ENCODE assay signal across 10 cellular contexts in the genomic region with DNA sequence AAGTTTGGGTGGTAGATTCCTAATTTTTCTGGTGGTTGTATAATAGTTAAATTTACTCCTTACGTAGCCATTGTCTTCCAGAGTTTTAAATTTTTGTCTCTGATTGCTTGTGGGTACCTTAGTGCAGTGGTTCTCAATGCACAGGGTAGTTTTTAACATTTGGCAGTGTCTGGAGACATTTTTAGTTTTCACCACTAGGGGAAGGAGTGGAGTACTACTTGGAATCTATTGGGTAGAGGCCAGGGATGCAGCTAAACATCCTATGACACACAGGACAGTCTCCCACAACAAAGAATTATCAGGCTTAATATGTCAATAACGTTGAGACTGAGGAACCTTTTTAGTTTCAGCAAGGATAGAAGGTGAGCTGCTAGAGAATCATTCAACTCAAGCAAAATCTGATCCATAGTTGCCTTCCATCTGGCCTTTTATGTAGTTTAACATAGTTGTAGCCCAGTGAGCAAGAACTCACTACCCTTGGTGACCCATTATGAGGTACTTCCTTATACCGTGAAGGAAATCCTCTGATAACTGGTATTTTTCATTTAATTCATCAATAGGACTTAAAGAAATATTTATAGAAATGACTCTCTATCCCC. TPM values are rescaled to one million over a fixed set of nuclear protein-coding genes. Genes with fewer than 3 reads are reported as not detected.
DNase-seq lines count a peak whose midpoint lies in the region; TF ChIP-seq lines count a peak whose summit lies in the region.
"Had no signal": no experiment of that assay in that cellular context is flagged by ENCODE, and none has a peak within 500 bp of the region (broad histone marks: within the 10 kb centered on the region; RNA-seq: fewer than 3 reads in every experiment).

No MANE protein-coding gene starts in this region.

- 69 to 71% methylated on average over 3 of the region's 3 CpGs for WGBS in GM23248 (ENCODE audit: low coverage in 1 of 2, low lambda C conversion rate in 2 of 2, missing lambda C conversion rate in 2 of 2), 2 experiments

- peaks cover 15% of the 10 kb centered on the region for H3K36me3 Mint-ChIP-seq in neural crest cell (ENCODE audit: low read depth)
- H3K36me3 Mint-ChIP-seq: activated naive CD8-positive, alpha-beta T cell treated with anti-CD3 and anti-CD28 coated beads, Interleukin-2, amount 10 ng/mL, durations not matched to agents 7 days and 5 days had no signal

- no peaks in the 10 kb centered on the region for H3K27me3 Mint-ChIP-seq in neural crest cell (ENCODE audit: low read depth)
- H3K27me3 Mint-ChIP-seq: activated naive CD8-positive, alpha-beta T cell treated with anti-CD3 and anti-CD28 coated beads, Interleukin-2, amount 10 ng/mL, durations not matched to agents 7 days and 5 days had no signal

- in situ Hi-C loops in GM23248 (cut with MboI): no loop called here

- H3K27ac Mint-ChIP-seq in neural crest cell (ENCODE audit: unreplicated experiment): no peak overlapping the region
- H3K27ac Mint-ChIP-seq: activated naive CD8-positive, alpha-beta T cell treated with anti-CD3 and anti-CD28 coated beads, Interleukin-2, amount 10 ng/mL, durations not matched to agents 7 days and 5 days had no signal

- H3K27me3 ChIP-seq in GM23248 (replicated peaks; ENCODE audit: insufficient read depth) (no peaks in the 10 kb centered on the region), MM.1S (replicated peaks; ENCODE audit: insufficient read depth, low read length) (no peaks in the 10 kb centered on the region)
- H3K27me3 ChIP-seq: BLaER1 had no signal

- TF ChIP-seq CTCF in MM.1S (IDR thresholded peaks at IDR 0.05; ENCODE audit: low read length) (peak; percentile 37), neural crest cell (conservative IDR thresholded peaks at IDR 0.05) (peak; percentile 61)

- H3K9me3 ChIP-seq in GM23248 (ENCODE audit: low read depth): no peaks in the 10 kb centered on the region
- H3K9me3 ChIP-seq in MM.1S (replicated peaks; ENCODE audit: insufficient read depth, low read length): no peaks in the 10 kb centered on the region
- H3K9me3 ChIP-seq: BLaER1 had no signal

- H3K4me1 Mint-ChIP-seq in neural crest cell: no peaks in the 10 kb centered on the region
- H3K4me1 Mint-ChIP-seq: activated naive CD8-positive, alpha-beta T cell treated with anti-CD3 and anti-CD28 coated beads, Interleukin-2, amount 10 ng/mL, durations not matched to agents 7 days and 5 days had no signal

- no peak overlapping the region for H3K4me3 Mint-ChIP-seq in neural crest cell
- H3K4me3 Mint-ChIP-seq: activated naive CD8-positive, alpha-beta T cell treated with anti-CD3 and anti-CD28 coated beads, Interleukin-2, amount 10 ng/mL, durations not matched to agents 7 days and 5 days had no signal

- H3K4me2 ChIP-seq in GM23248 (ENCODE audit: unreplicated experiment) (no peak overlapping the region), MM.1S (ENCODE audit: low read depth, low read length) (no peak overlapping the region)
- H3K4me2 ChIP-seq: BLaER1 had no signal

- H3K9me2 ChIP-seq in GM23248 (ENCODE audit: insufficient read depth): no peaks in the 10 kb centered on the region
- no peaks in the 10 kb centered on the region for H3K9me2 ChIP-seq in MM.1S (replicated peaks; ENCODE audit: insufficient read depth, low read length)

- H2AFZ ChIP-seq in GM23248 (no peak overlapping the region), MM.1S (ENCODE audit: low read length) (no peak overlapping the region)

- no peaks in the 10 kb centered on the region for H3K4me1 ChIP-seq in GM23248 (ENCODE audit: insufficient read depth)
- H3K4me1 ChIP-seq in MM.1S (ENCODE audit: low read length): no peaks in the 10 kb centered on the region
- H3K4me1 ChIP-seq: BLaER1 had no signal

- H3K9me3 Mint-ChIP-seq in neural crest cell: peaks cover 3% of the 10 kb centered on the region
- H3K9me3 Mint-ChIP-seq: activated naive CD8-positive, alpha-beta T cell treated with anti-CD3 and anti-CD28 coated beads, Interleukin-2, amount 10 ng/mL, durations not matched to agents 7 days and 5 days had no signal

- H3K27ac ChIP-seq in GM23248: no peak overlapping the region
- H3K27ac ChIP-seq in MM.1S (ENCODE audit: low read length): no peak overlapping the region
- H3K27ac ChIP-seq: BLaER1 had no signal

- H3K4me3 ChIP-seq in GM23248 (no peak overlapping the region), MM.1S (ENCODE audit: low read length) (no peak overlapping the region)
- H3K4me3 ChIP-seq: BLaER1 had no signal

- H3F3A ChIP-seq in GM23248 (ENCODE audit: insufficient read depth) (no peaks in the 10 kb centered on the region), MM.1S (ENCODE audit: insufficient read depth, low read length) (no peaks in the 10 kb centered on the region)

- no peaks in the 10 kb centered on the region for H3K36me3 ChIP-seq in GM23248 (ENCODE audit: low read depth)
- no peaks in the 10 kb centered on the region for H3K36me3 ChIP-seq in MM.1S (replicated peaks; ENCODE audit: insufficient read depth, low read length)

- no peaks in the 10 kb centered on the region for H4K20me1 ChIP-seq in GM23248 (ENCODE audit: insufficient read depth)
- H4K20me1 ChIP-seq in MM.1S (ENCODE audit: insufficient read depth, low read length): no peaks in the 10 kb centered on the region
- H4K20me1 ChIP-seq: BLaER1 had no signal

- H3K9ac ChIP-seq in GM23248 (no peak overlapping the region), MM.1S (ENCODE audit: low read length) (no peak overlapping the region)
- H3K9ac ChIP-seq: BLaER1 had no signal

- DNase-seq in NCI-H1417 (lab: John Stamatoyannopoulos, UW) (peak in 2 of 3 experiments; percentile 5 to 19), NCI-H1417 treated with DMSO at 0.1 percent for 48 hours (lab: John Stamatoyannopoulos, UW) (no peak), GM23248 (peak; percentile 88), MM.1S (peak; percentile 20), dermis blood vessel endothelial cell (peak; percentile 42), neural crest cell (ENCODE audit: low read depth, low spot score) (no peak), NOMO-1 treated with dmso at 0.1 percent for 144 hours (lab: John Stamatoyannopoulos, UW; ENCODE audit: unreplicated experiment) (no peak), NCI-H1048 (lab: John Stamatoyannopoulos, UW) (no peak)
- DNase-seq: activated naive CD8-positive, alpha-beta T cell treated with anti-CD3 and anti-CD28 coated beads, Interleukin-2, amount 10 ng/mL, durations not matched to agents 7 days and 5 days had no signal

- H3K79me2 ChIP-seq in GM23248 (ENCODE audit: insufficient read depth): no peaks in the 10 kb centered on the region
- H3K79me2 ChIP-seq in MM.1S (ENCODE audit: low read length): no peaks in the 10 kb centered on the region

RNA-seq across cellular contexts. Expression of gene STX19, which starts 8.6 kb away (rescaled TPM):
- not detected in 2 replicates for total RNA-seq in GM23248 (2014; rRNA removed; shearing (Covaris generic))
- not detected in 2 replicates for polyA plus RNA-seq in GM23248 (2016; fragmentation: Nextera tagmentation; extraction: Ambion mirVana)
- total RNA-seq in dermis blood vessel endothelial cell (not detected in 2 replicates), neural crest cell (not detected in 2 replicates)
- total RNA-seq: activated naive CD8-positive, alpha-beta T cell treated with anti-CD3 and anti-CD28 coated beads, Interleukin-2, amount 10 ng/mL, durations not matched to agents 7 days and 5 days had no signal

RNA-seq across cellular contexts. Expression of gene DHFR2, which starts 25.7 kb away (rescaled TPM):
- total RNA-seq in GM23248 (2014; rRNA removed; shearing (Covaris generic)): 3.7 and 4.1 TPM in 2 replicates
- polyA plus RNA-seq in GM23248 (2016; fragmentation: Nextera tagmentation; extraction: Ambion mirVana): 3.4 and 3.9 TPM in 2 replicates
- total RNA-seq in dermis blood vessel endothelial cell (3.6 and 3.9 TPM in 2 replicates), neural crest cell (5.2 and 6.6 TPM in 2 replicates)

RNA-seq across cellular contexts. Expression of gene NSUN3, which starts 25.9 kb away (rescaled TPM):
- total RNA-seq in GM23248 (2014; rRNA removed; shearing (Covaris generic)): 6.2 and 22.4 TPM in 2 replicates
- polyA plus RNA-seq in GM23248 (2016; fragmentation: Nextera tagmentation; extraction: Ambion mirVana): 4.8 and 6.4 TPM in 2 replicates
- total RNA-seq in dermis blood vessel endothelial cell (13.8 and 14.0 TPM in 2 replicates), neural crest cell (12.0 and 13.0 TPM in 2 replicates)

RNA-seq across cellular contexts. Expression of gene ARL13B, which starts 57.1 kb away (rescaled TPM):
- total RNA-seq in GM23248 (2014; rRNA removed; shearing (Covaris generic)): 6.1 and 15.0 TPM in 2 replicates
- 16.9 and 18.2 TPM in 2 replicates for polyA plus RNA-seq in GM23248 (2016; fragmentation: Nextera tagmentation; extraction: Ambion mirVana)
- 12.3 and 13.8 TPM in 2 replicates for total RNA-seq in dermis blood vessel endothelial cell
- total RNA-seq in neural crest cell: 15.6 and 20.8 TPM in 2 replicates

Comparison
In these comparisons a context has a peak if more than half of its experiments do, and no peak if none do; other contexts are left out.
1. DNase-seq: peak in NCI-H1417 (2 of 3), GM23248 (single experiment), MM.1S (single experiment) and dermis blood vessel endothelial cell (single experiment); none in NCI-H1417 treated with DMSO at 0.1 percent for 48 hours (single experiment), neural crest cell (single experiment), NOMO-1 treated with dmso at 0.1 percent for 144 hours (single experiment) and NCI-H1048 (single experiment).